ENCODE assay signal across 8 cellular contexts in the genomic region with DNA sequence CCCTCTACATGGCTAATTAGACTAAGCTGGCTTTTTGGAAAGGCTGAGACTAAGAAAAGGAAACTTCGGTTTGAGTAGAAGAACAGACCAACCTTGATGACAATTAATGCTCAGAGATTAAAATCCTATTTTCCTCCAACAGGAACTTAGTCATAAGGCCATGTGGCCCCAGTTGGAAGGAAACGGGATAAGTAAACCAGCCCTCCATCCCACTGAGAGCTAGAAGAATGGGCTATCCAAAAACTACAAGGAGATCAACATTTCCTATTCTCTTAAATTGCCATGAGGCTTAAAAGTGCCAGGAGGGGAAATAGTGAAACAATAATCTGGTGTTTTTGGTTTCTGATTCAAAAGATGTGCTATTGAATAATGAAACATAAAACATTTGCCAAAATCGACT.
"Had no signal": no experiment of that assay in that cellular context is flagged by ENCODE, and none has a peak within 500 bp of the region (broad histone marks: within the 10 kb centered on the region; RNA-seq: fewer than 3 reads in every experiment).

No MANE protein-coding gene starts in this region.

- H3K9ac ChIP-seq: KMS-11 had no signal

- DNase-seq: IMR-90, KBM-7, KG1 had no signal

- H3K4me2 ChIP-seq: KMS-11 had no signal

- ATAC-seq: HepG2, K562 had no signal

- FAIRE-seq: HepG2, HTR-8/SVneo, K562 had no signal

- H3K4me3 ChIP-seq: K562 had no signal

- H3K27ac ChIP-seq: HL-60, KMS-11 had no signal
